In genomic region chr20:32965581-32966373, GRCh38 we compare ENCODE assay signal across 17 cellular contexts. TPM values are rescaled to one million over a fixed set of nuclear protein-coding genes. Genes with fewer than 3 reads are reported as not detected.
A peak's percentile ranks its signal among the peaks of the same experiment; 100 is the strongest.
DNase-seq lines count a peak whose midpoint lies in the region; ATAC-seq and TF ChIP-seq lines count a peak whose summit lies in the region.
"Had no signal": no experiment of that assay in that cellular context is flagged by ENCODE, and none has a peak within 500 bp of the region (broad histone marks: within the 10 kb centered on the region; RNA-seq: fewer than 3 reads in every experiment).

No MANE protein-coding gene starts in this region.

- 71 to 74% methylated on average over 12 of the region's 12 CpGs for WGBS in sigmoid colon, 2 donors

- no peak overlapping the region for H3K4me3 ChIP-seq in coronary artery
- no peak overlapping the region for H3K4me3 ChIP-seq in sigmoid colon
- H3K4me3 ChIP-seq: adrenal gland, left ventricle myocardium inferior had no signal

- intact Hi-C loops in sigmoid colon (cut with DNase I): loop anchor here (10.0 kb wide), 1 partner anchor 59 kb away; no protein-coding TSS in a partner anchor

- DNase-seq in activated CD4-positive, CD25-positive, alpha-beta regulatory T cell treated with anti-CD3 and anti-CD28 coated beads, Interleukin-2, amount 50 U/mL, for 72 hours: peak; percentile 31
- peak; percentile 35 for DNase-seq in T-helper 9 cell
- DNase-seq in coronary artery (ENCODE audit: low spot score): peak; percentile 55
- DNase-seq in sigmoid colon: peak; percentile 38
- no peak for DNase-seq in NCI-H128 (lab: John Stamatoyannopoulos, UW; ENCODE audit: unreplicated experiment)
- DNase-seq in GOT3 (lab: John Stamatoyannopoulos, UW): no peak
- no peak for DNase-seq in NCI-H1048 (lab: John Stamatoyannopoulos, UW)
- DNase-seq: left ventricle myocardium inferior, NCI-H446 treated with DMSO at 0.1 percent for 48 hours had no signal

- H3K27ac ChIP-seq in coronary artery (no peak overlapping the region), sigmoid colon (no peak overlapping the region)
- H3K27ac ChIP-seq: adrenal gland, left ventricle myocardium inferior had no signal

- ATAC-seq in activated CD4-positive, CD25-positive, alpha-beta regulatory T cell treated with anti-CD3 and anti-CD28 coated beads, Interleukin-2, amount 50 U/mL, for 24 hours: no peak

- TF ChIP-seq CTCF in coronary artery (IDR thresholded peaks at IDR 0.05): no peak
- TF ChIP-seq CTCF in sigmoid colon (IDR thresholded peaks at IDR 0.05): no peak

- H3K4me1 ChIP-seq in sigmoid colon: no peaks in the 10 kb centered on the region
- H3K4me1 ChIP-seq: adrenal gland had no signal

- TF ChIP-seq EP300 in sigmoid colon (IDR thresholded peaks at IDR 0.05): no peak

- no peaks in the 10 kb centered on the region for H3K9me3 ChIP-seq in sigmoid colon
- H3K9me3 ChIP-seq: adrenal gland, left ventricle myocardium inferior had no signal

- no peak for TF ChIP-seq POLR2A in sigmoid colon (IDR thresholded peaks at IDR 0.05)

- H3K27me3 ChIP-seq in sigmoid colon: no peaks in the 10 kb centered on the region
- H3K27me3 ChIP-seq: adrenal gland had no signal

- no peaks in the 10 kb centered on the region for H3K36me3 ChIP-seq in sigmoid colon
- H3K36me3 ChIP-seq: adrenal gland, left ventricle myocardium inferior had no signal

RNA-seq across cellular contexts. Expression of gene SUN5, which starts 38.5 kb away (rescaled TPM):
- total RNA-seq in sigmoid colon: not detected
- polyA plus RNA-seq in sigmoid colon: not detected
- total RNA-seq: A172, adrenal gland, glomerular endothelial cell, left ventricle myocardium inferior, M059J, osteoblast, RPMI7951, subcutaneous adipose tissue had no signal
- polyA plus RNA-seq: adrenal gland had no signal

RNA-seq across cellular contexts. Expression of gene BPIFB2, which starts 41.7 kb away (rescaled TPM):
- not detected for total RNA-seq in sigmoid colon
- polyA plus RNA-seq in sigmoid colon: not detected
- total RNA-seq: A172, glomerular endothelial cell, left ventricle myocardium inferior, M059J, osteoblast, RPMI7951, subcutaneous adipose tissue had no signal
- polyA plus RNA-seq: adrenal gland had no signal

Comparison
In these comparisons a context has a peak if more than half of its experiments do, and no peak if none do; other contexts are left out.
1. DNase-seq: peak in activated CD4-positive, CD25-positive, alpha-beta regulatory T cell treated with anti-CD3 and anti-CD28 coated beads, Interleukin-2, amount 50 U/mL, for 72 hours (single experiment), T-helper 9 cell (single experiment), coronary artery (single experiment) and sigmoid colon (single experiment); none in NCI-H128 (single experiment), GOT3 (single experiment) and NCI-H1048 (single experiment).